8 cellular contexts compared by ENCODE assay signal in the genomic region with DNA sequence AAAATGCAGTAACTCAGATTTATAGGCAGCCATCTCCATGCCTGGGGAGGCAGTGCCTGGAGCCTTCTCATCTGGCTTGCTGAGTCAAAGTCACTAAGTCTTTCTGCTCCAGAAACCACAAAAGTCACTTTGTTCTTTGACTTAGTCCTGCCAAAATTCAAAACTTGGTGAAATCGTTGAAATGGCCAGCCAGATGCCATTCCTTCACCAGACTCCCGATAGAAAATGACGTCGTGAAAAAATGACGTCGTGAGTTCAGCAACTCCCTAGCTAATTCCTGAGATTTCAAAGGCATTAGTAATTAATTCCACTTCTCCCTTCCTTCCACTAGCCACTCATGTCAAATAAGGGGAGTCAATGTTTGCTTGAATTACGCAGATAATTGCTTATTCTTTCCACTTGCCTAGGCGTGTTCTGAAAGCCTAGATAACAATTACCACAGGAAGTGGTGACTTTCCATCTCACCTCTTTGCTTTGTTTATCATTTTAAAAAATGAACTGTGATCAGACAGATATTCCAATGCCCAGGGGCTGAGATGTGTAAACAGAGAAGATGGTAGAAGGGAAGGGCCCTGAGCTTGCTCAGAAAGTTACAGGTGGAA. TPM values are rescaled to one million over a fixed set of nuclear protein-coding genes. Genes with fewer than 3 reads are reported as not detected.
A peak's percentile ranks its signal among the peaks of the same experiment; 100 is the strongest.
DNase-seq lines count a peak whose midpoint lies in the region; ATAC-seq and TF ChIP-seq lines count a peak whose summit lies in the region.

No MANE protein-coding gene starts in this region.

- H3K4me3 Mint-ChIP-seq in activated T-helper 17 cell treated with anti-CD3 and anti-CD28 coated beads, Interleukin-2, amount 50 U/mL, for 72 hours, result peak overlapping the region; percentile 72

- H3K9me3 Mint-ChIP-seq in activated T-helper 17 cell treated with anti-CD3 and anti-CD28 coated beads, Interleukin-2, amount 50 U/mL, for 72 hours, result no peaks in the 10 kb centered on the region

- H3K36me3 ChIP-seq in lung (ENCODE audit: control insufficient read depth in 2 of 2, insufficient read depth in 2 of 2, low read length in 2 of 2) (no peaks in the 10 kb centered on the region), HAP-1 (replicated peaks) (no peaks in the 10 kb centered on the region)

- H3K4me1 Mint-ChIP-seq in activated T-helper 17 cell treated with anti-CD3 and anti-CD28 coated beads, Interleukin-2, amount 50 U/mL, for 72 hours, result peaks cover 31% of the 10 kb centered on the region

- DNase-seq in COR-L47 (lab: John Stamatoyannopoulos, UW) (peak; percentile 72), NCI-H146 (lab: John Stamatoyannopoulos, UW) (peak; percentile 96), lung (ENCODE audit: low spot score) (no peak), KG1 (lab: John Stamatoyannopoulos, UW) (no peak), HAP-1 (ENCODE audit: low spot score in 2 of 2) (no peak), MV-4-11 (lab: John Stamatoyannopoulos, UW) (no peak)

- no peak for TF ChIP-seq CTCF in lung (IDR thresholded peaks at IDR 0.05; ENCODE audit: control extremely low read depth, extremely low read depth)

- H3K27me3 ChIP-seq in lung (ENCODE audit: control insufficient read depth, insufficient read depth), result no peaks in the 10 kb centered on the region
- H3K27me3 ChIP-seq in HAP-1 (ENCODE audit: low read depth), result no peaks in the 10 kb centered on the region; the same call in 1 of the 2 replicates

- ATAC-seq in activated T-helper 17 cell treated with anti-CD3 and anti-CD28 coated beads, Interleukin-2, amount 50 U/mL, for 72 hours (replicated peaks), result peak; percentile 86
- ATAC-seq in lung (ENCODE audit: insufficient read depth, low FRiP score), result peak; percentile 38
- no peak for ATAC-seq in HG03097 (IDR thresholded peaks at IDR 0.05; ENCODE audit: low FRiP score, unreplicated experiment)

- in situ Hi-C loops in HAP-1 (cut with MboI; ENCODE audit: low sequenced_read_pairs), result no loop called here

- H3K4me1 ChIP-seq in lung (ENCODE audit: control insufficient read depth in 2 of 2, insufficient read depth in 2 of 2, low read length in 2 of 2), result peaks cover 0 to 3% of the 10 kb centered on the region in 2 donors
- no peaks in the 10 kb centered on the region for H3K4me1 ChIP-seq in HAP-1

- peak overlapping the region; percentile 92 for H3K27ac Mint-ChIP-seq in activated T-helper 17 cell treated with anti-CD3 and anti-CD28 coated beads, Interleukin-2, amount 50 U/mL, for 72 hours

- H3K36me3 Mint-ChIP-seq in activated T-helper 17 cell treated with anti-CD3 and anti-CD28 coated beads, Interleukin-2, amount 50 U/mL, for 72 hours (ENCODE audit: low read depth), result peaks cover 6% of the 10 kb centered on the region

- WGBS in lung, 2 donors, result 36 to 67% methylated on average over 8 of the region's 8 CpGs

- peaks cover 0 to 5% of the 10 kb centered on the region in 2 donors for H3K9me3 ChIP-seq in lung (ENCODE audit: control insufficient read depth in 2 of 2, insufficient read depth in 1 of 2, low read length in 1 of 2)
- no peaks in the 10 kb centered on the region for H3K9me3 ChIP-seq in HAP-1

- no peak overlapping the region for H3K27ac ChIP-seq in lung (ENCODE audit: low read depth in 1 of 2, low read length in 1 of 2)

- no peaks in the 10 kb centered on the region for H3K27me3 Mint-ChIP-seq in activated T-helper 17 cell treated with anti-CD3 and anti-CD28 coated beads, Interleukin-2, amount 50 U/mL, for 72 hours

- H3K4me3 ChIP-seq in lung, result no peak overlapping the region
- no peak overlapping the region for H3K4me3 ChIP-seq in HAP-1

RNA-seq across cellular contexts. Expression of gene OSBPL3, which starts 48.5 kb away (rescaled TPM):
- total RNA-seq in activated T-helper 17 cell treated with anti-CD3 and anti-CD28 coated beads, Interleukin-2, amount 50 U/mL, for 72 hours, result 10 to 100 TPM; 57.6 to 70.6 TPM
- 10 to 100 TPM; 31.5 to 32.0 TPM for total RNA-seq in lung
- polyA plus RNA-seq in lung, result 1 to 10 TPM; 8.6 to 9.3 TPM

Comparison
In these comparisons a context has a peak if more than half of its experiments do, and no peak if none do; other contexts are left out.
1. DNase-seq: peak in COR-L47 (single experiment) and NCI-H146 (single experiment); none in lung (single experiment), KG1 (single experiment), HAP-1 (0 of 2) and MV-4-11 (single experiment).